Comparison of ENCODE assay signal across 5 cellular contexts in genomic region chr7:158919686-158920085, GRCh38.
"Had no signal": no experiment of that assay in that cellular context is flagged by ENCODE, and none has a peak within 500 bp of the region (broad histone marks: within the 10 kb centered on the region; RNA-seq: fewer than 3 reads in every experiment).

No MANE protein-coding gene starts in this region.

- DNase-seq: H9, HCEC 1CT, IMR-90 had no signal

- H3K4me1 Mint-ChIP-seq: GM23338, H9 had no signal

- H3K27ac Mint-ChIP-seq: GM23338 had no signal

- H3K4me3 ChIP-seq: GM23338, K562 had no signal

- H3K4me3 Mint-ChIP-seq: GM23338, H9 had no signal

- H3K9me3 Mint-ChIP-seq: GM23338, H9 had no signal

- H2AFZ ChIP-seq: GM23338 had no signal

- H3K4me2 ChIP-seq: GM23338 had no signal
